Comparison of ENCODE assay signal across 8 cellular contexts in the genomic region with DNA sequence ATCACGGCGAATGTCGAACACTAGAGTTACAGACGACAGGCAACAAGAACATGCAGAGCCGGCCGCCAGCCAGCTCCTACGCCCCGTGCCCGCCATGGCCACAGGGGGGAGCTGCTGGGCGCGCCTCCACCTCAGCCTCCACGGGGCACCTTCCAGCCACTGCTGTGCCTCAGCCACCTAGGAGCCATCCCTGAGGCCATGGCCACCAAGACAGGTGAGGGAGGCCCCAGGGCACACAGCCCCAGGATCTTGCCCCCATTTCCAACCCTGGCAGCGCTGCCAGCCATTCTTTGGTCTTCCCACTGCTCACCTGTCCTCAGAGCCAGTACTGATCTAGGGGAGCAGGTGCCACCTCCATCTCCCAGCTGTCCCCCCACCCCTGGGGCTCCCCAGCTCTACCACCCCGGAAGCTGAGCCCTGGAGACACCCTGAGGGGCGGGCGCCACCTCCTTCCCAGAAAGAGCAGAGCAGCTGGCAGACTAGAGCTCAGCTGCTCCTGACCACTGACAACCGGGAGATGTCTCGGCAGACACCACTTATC. TPM values are rescaled to one million over a fixed set of nuclear protein-coding genes. Genes with fewer than 3 reads are reported as not detected.
DNase-seq lines count a peak whose midpoint lies in the region; ATAC-seq and TF ChIP-seq lines count a peak whose summit lies in the region.

No MANE protein-coding gene starts in this region.

- POLR2A ChIA-PET in PC-3 (lab: Charles Lee; ENCODE audit: unreplicated experiment) = no interaction called here

- H3K4me3 ChIP-seq in PC-3 (ENCODE audit: low read length) (no peak overlapping the region), foreskin fibroblast (ENCODE audit: low read depth in 1 of 2, low read length in 2 of 2) (no peak overlapping the region), prostate gland (no peak overlapping the region)

- no peak overlapping the region for H3K27ac Mint-ChIP-seq in activated T-helper 1 cell treated with anti-CD3 and anti-CD28 coated beads, Interleukin-12 subunit alpha, Interleukin-12 subunit beta, Interleukin-2, Interleukin-4 antibody, amounts not matched to agents 30 ng/mL and 10 ng/mL and 1 ng/mL, durations not matched to agents 14 hours and 24 hours and 36 hours

- H3K36me3 ChIP-seq in PC-3 (ENCODE audit: low read depth, low read length) (peaks cover 18% of the 10 kb centered on the region), prostate gland (peaks cover 5 to 10% of the 10 kb centered on the region in 2 donors)

- ATAC-seq in PC-3 = peak; percentile 80
- ATAC-seq in HG03039 (IDR thresholded peaks at IDR 0.05; ENCODE audit: unreplicated experiment) = no peak

- intact Hi-C loops in PC-3 (cut with micrococcal nuclease) = no loop called here
- intact Hi-C loops in activated T-helper 1 cell treated with anti-CD3 and anti-CD28 coated beads, Interleukin-12 subunit alpha, Interleukin-12 subunit beta, Interleukin-2, Interleukin-4 antibody, amounts not matched to agents 30 ng/mL and 10 ng/mL and 1 ng/mL, durations not matched to agents 14 hours and 24 hours and 36 hours (cut with micrococcal nuclease) = loop anchor here (1.0 to 5.0 kb wide), 3 partner anchors 45 to 174 kb away; partner anchors contain the start of gene UNKL
- intact Hi-C loops in prostate gland (cut with DNase I) = loop anchor here (10.0 kb wide), 1 partner anchor 59 kb away; the partner anchor contains the start of gene UBE2I

- H3K36me3 Mint-ChIP-seq in activated T-helper 1 cell treated with anti-CD3 and anti-CD28 coated beads, Interleukin-12 subunit alpha, Interleukin-12 subunit beta, Interleukin-2, Interleukin-4 antibody, amounts not matched to agents 30 ng/mL and 10 ng/mL and 1 ng/mL, durations not matched to agents 14 hours and 24 hours and 36 hours (ENCODE audit: low read depth) = peaks cover 5% of the 10 kb centered on the region

- H3K9me3 ChIP-seq in PC-3 (ENCODE audit: low read length) (no peaks in the 10 kb centered on the region), prostate gland (no peaks in the 10 kb centered on the region)

- H4K20me1 ChIP-seq in PC-3 (ENCODE audit: low read length) = no peaks in the 10 kb centered on the region

- H3K27me3 ChIP-seq in PC-3 (ENCODE audit: low read length) (no peaks in the 10 kb centered on the region), prostate gland (replicated peaks; ENCODE audit: insufficient read depth) (no peaks in the 10 kb centered on the region)

- BruUV-seq in PC-3 (replicated peaks; lab: Mats Ljungman, UMichigan) = no TSS peak

- peak; percentile 85 for DNase-seq in AG08396 (ENCODE audit: low spot score)
- DNase-seq in GM19238 (ENCODE audit: insufficient read length, low spot score) = peak; percentile 87
- DNase-seq in PC-3 = peak; percentile 46
- peak; percentile 53 for DNase-seq in activated T-helper 1 cell treated with anti-CD3 and anti-CD28 coated beads, Interleukin-12 subunit alpha, Interleukin-12 subunit beta, Interleukin-2, Interleukin-4 antibody, amounts not matched to agents 30 ng/mL and 10 ng/mL and 1 ng/mL, durations not matched to agents 14 hours and 24 hours and 36 hours (ENCODE audit: low spot score)
- DNase-seq in foreskin fibroblast = peak; percentile 19 to 69
- peak; percentile 51 for DNase-seq in prostate gland (ENCODE audit: low spot score)
- DNase-seq in hippocampal formation (lab: John Stamatoyannopoulos, UW) = no peak

- H3K9me2 ChIP-seq in PC-3 (replicated peaks; ENCODE audit: low read length) = no peaks in the 10 kb centered on the region

- no peak overlapping the region for H2AFZ ChIP-seq in PC-3 (ENCODE audit: low read length)

- no peaks in the 10 kb centered on the region for H3F3A ChIP-seq in PC-3 (ENCODE audit: low read length, unreplicated experiment)

- no peak for TF ChIP-seq POLR2A in prostate gland (IDR thresholded peaks at IDR 0.05)

- H3K4me1 Mint-ChIP-seq in activated T-helper 1 cell treated with anti-CD3 and anti-CD28 coated beads, Interleukin-12 subunit alpha, Interleukin-12 subunit beta, Interleukin-2, Interleukin-4 antibody, amounts not matched to agents 30 ng/mL and 10 ng/mL and 1 ng/mL, durations not matched to agents 14 hours and 24 hours and 36 hours (ENCODE audit: low read depth) = no peaks in the 10 kb centered on the region

- 0 out of 2 replicates have a peak, but pooled peaks cover under 1% of the 10 kb centered on the region for H3K4me1 ChIP-seq in PC-3 (ENCODE audit: insufficient read depth, low read length)
- H3K4me1 ChIP-seq in prostate gland (replicated peaks) = peaks cover 5% of the 10 kb centered on the region

- 44% methylated on average over 18 of the region's 18 CpGs for WGBS in prostate gland

- no peak overlapping the region for H3K4me3 Mint-ChIP-seq in activated T-helper 1 cell treated with anti-CD3 and anti-CD28 coated beads, Interleukin-12 subunit alpha, Interleukin-12 subunit beta, Interleukin-2, Interleukin-4 antibody, amounts not matched to agents 30 ng/mL and 10 ng/mL and 1 ng/mL, durations not matched to agents 14 hours and 24 hours and 36 hours

- no peak overlapping the region for H3K9ac ChIP-seq in PC-3 (ENCODE audit: low read length)

- no peaks in the 10 kb centered on the region for H3K9me3 Mint-ChIP-seq in activated T-helper 1 cell treated with anti-CD3 and anti-CD28 coated beads, Interleukin-12 subunit alpha, Interleukin-12 subunit beta, Interleukin-2, Interleukin-4 antibody, amounts not matched to agents 30 ng/mL and 10 ng/mL and 1 ng/mL, durations not matched to agents 14 hours and 24 hours and 36 hours

- H3K27me3 Mint-ChIP-seq in activated T-helper 1 cell treated with anti-CD3 and anti-CD28 coated beads, Interleukin-12 subunit alpha, Interleukin-12 subunit beta, Interleukin-2, Interleukin-4 antibody, amounts not matched to agents 30 ng/mL and 10 ng/mL and 1 ng/mL, durations not matched to agents 14 hours and 24 hours and 36 hours (ENCODE audit: insufficient read depth) = no peaks in the 10 kb centered on the region

- CTCF ChIA-PET in PC-3 (lab: Charles Lee) = no interaction called here

- TF ChIP-seq CTCF in PC-3 (conservative IDR thresholded peaks at IDR 0.05; ENCODE audit: low read depth, low read length) (peak; percentile 72), foreskin fibroblast (IDR thresholded peaks at IDR 0.05; ENCODE audit: low read depth, low read length) (peak; percentile 68), prostate gland (IDR thresholded peaks at IDR 0.05) (peak; percentile 35 to 82 (median 62))

- H3K79me2 ChIP-seq in PC-3 (ENCODE audit: low read length) = peaks cover 43% of the 10 kb centered on the region

- H3K4me2 ChIP-seq in PC-3 (ENCODE audit: low read length) = no peak overlapping the region

- H3K27ac ChIP-seq in PC-3 (ENCODE audit: low read length) = no peak overlapping the region
- no peak overlapping the region for H3K27ac ChIP-seq in prostate gland

RNA-seq across cellular contexts. Expression of gene GNPTG, which starts 11.8 kb away (rescaled TPM):
- total RNA-seq in PC-3 (2014; rRNA removed) (36.0 and 36.3 TPM in 2 replicates), prostate gland (100 to 1,000 TPM in 1 of 2 donors, 10 to 100 TPM in 1; 99.6 to 132 TPM)
- total RNA-seq in activated T-helper 1 cell treated with anti-CD3 and anti-CD28 coated beads, Interleukin-12 subunit alpha, Interleukin-12 subunit beta, Interleukin-2, Interleukin-4 antibody, amounts not matched to agents 30 ng/mL and 10 ng/mL and 1 ng/mL, durations not matched to agents 14 hours and 24 hours and 36 hours = 21.4 and 22.5 TPM in 2 replicates

RNA-seq across cellular contexts. Expression of gene TSR3, which starts 11.9 kb away (rescaled TPM):
- total RNA-seq in PC-3 (2014; rRNA removed) = 117 and 142 TPM in 2 replicates
- 87.4 and 89.4 TPM in 2 replicates for total RNA-seq in activated T-helper 1 cell treated with anti-CD3 and anti-CD28 coated beads, Interleukin-12 subunit alpha, Interleukin-12 subunit beta, Interleukin-2, Interleukin-4 antibody, amounts not matched to agents 30 ng/mL and 10 ng/mL and 1 ng/mL, durations not matched to agents 14 hours and 24 hours and 36 hours
- 100 to 1,000 TPM; 108 to 148 TPM for total RNA-seq in prostate gland

RNA-seq across cellular contexts. Expression of gene BAIAP3, which starts 30.1 kb away (rescaled TPM):
- total RNA-seq in PC-3 (2014; rRNA removed) (13.1 and 18.2 TPM in 2 replicates), prostate gland (10 to 100 TPM; 12.1 to 41.6 TPM)
- total RNA-seq in activated T-helper 1 cell treated with anti-CD3 and anti-CD28 coated beads, Interleukin-12 subunit alpha, Interleukin-12 subunit beta, Interleukin-2, Interleukin-4 antibody, amounts not matched to agents 30 ng/mL and 10 ng/mL and 1 ng/mL, durations not matched to agents 14 hours and 24 hours and 36 hours = 0.07 and 0.18 TPM in 2 replicates

RNA-seq across cellular contexts. Expression of gene UNKL, which starts 50.9 kb away (rescaled TPM):
- total RNA-seq in PC-3 (2014; rRNA removed) (18.8 and 33.9 TPM in 2 replicates), prostate gland (10 to 100 TPM; 32.6 to 96.7 TPM)
- total RNA-seq in activated T-helper 1 cell treated with anti-CD3 and anti-CD28 coated beads, Interleukin-12 subunit alpha, Interleukin-12 subunit beta, Interleukin-2, Interleukin-4 antibody, amounts not matched to agents 30 ng/mL and 10 ng/mL and 1 ng/mL, durations not matched to agents 14 hours and 24 hours and 36 hours = 42.7 and 46.1 TPM in 2 replicates

RNA-seq across cellular contexts. Expression of gene UBE2I, which starts 54.1 kb away (rescaled TPM):
- 71.3 and 116 TPM in 2 replicates for total RNA-seq in PC-3 (2014; rRNA removed)
- 257 TPM in 2 replicates for total RNA-seq in activated T-helper 1 cell treated with anti-CD3 and anti-CD28 coated beads, Interleukin-12 subunit alpha, Interleukin-12 subunit beta, Interleukin-2, Interleukin-4 antibody, amounts not matched to agents 30 ng/mL and 10 ng/mL and 1 ng/mL, durations not matched to agents 14 hours and 24 hours and 36 hours
- total RNA-seq in prostate gland = 100 to 1,000 TPM in 1 of 2 donors, 10 to 100 TPM in 1; 58.2 to 110 TPM

Comparison
In these comparisons a context has a peak if more than half of its experiments do, and no peak if none do; other contexts are left out.
1. DNase-seq: peak in AG08396 (single experiment), GM19238 (single experiment), PC-3 (single experiment), activated T-helper 1 cell treated with anti-CD3 and anti-CD28 coated beads, Interleukin-12 subunit alpha, Interleukin-12 subunit beta, Interleukin-2, Interleukin-4 antibody, amounts not matched to agents 30 ng/mL and 10 ng/mL and 1 ng/mL, durations not matched to agents 14 hours and 24 hours and 36 hours (single experiment), foreskin fibroblast (2 of 2) and prostate gland (single experiment); none in hippocampal formation (0 of 2).
2. RNA of gene BAIAP3, which starts 30.1 kb away (total RNA-seq): 12.1 to 41.6 TPM in prostate gland and 13.1 to 18.2 TPM in PC-3; 0.07 to 0.18 TPM in activated T-helper 1 cell treated with anti-CD3 and anti-CD28 coated beads, Interleukin-12 subunit alpha, Interleukin-12 subunit beta, Interleukin-2, Interleukin-4 antibody, amounts not matched to agents 30 ng/mL and 10 ng/mL and 1 ng/mL, durations not matched to agents 14 hours and 24 hours and 36 hours; every median in the first group is over 10 times any median in the second.
3. Peak in every context shown above with its lines, with median percentiles within 50 percentile points of each other: CTCF ChIP-seq.